In genomic region chr1:228176024-228176395, GRCh38 we compare ENCODE assay signal across 19 cellular contexts. TPM values are rescaled to one million over a fixed set of nuclear protein-coding genes. Genes with fewer than 3 reads are reported as not detected.
DNase-seq lines count a peak whose midpoint lies in the region; ATAC-seq and TF ChIP-seq lines count a peak whose summit lies in the region.
"Had no signal": no experiment of that assay in that cellular context is flagged by ENCODE, and none has a peak within 500 bp of the region (broad histone marks: within the 10 kb centered on the region; RNA-seq: fewer than 3 reads in every experiment).

No MANE protein-coding gene starts in this region.

- intact Hi-C loops in heart right ventricle (cut with DNase I), result loop anchor here in 1 of 10 donors (10.0 kb wide), 1 partner anchor 51 kb away; no protein-coding TSS in a partner anchor
- intact Hi-C loops in left ventricle myocardium superior (cut with micrococcal nuclease), result no loop called here
- intact Hi-C loops in posterior vena cava (cut with DNase I), result no loop called here

- H3K4me3 ChIP-seq in heart right ventricle (no peak overlapping the region), right atrium auricular region (no peak overlapping the region)
- H3K4me3 ChIP-seq: SJCRH30 had no signal

- peaks cover 0 to 24% (median 3%) of the 10 kb centered on the region in 9 donors for H3K36me3 ChIP-seq in heart right ventricle
- H3K36me3 ChIP-seq in right atrium auricular region, result peaks cover 18% of the 10 kb centered on the region
- H3K36me3 ChIP-seq: SJCRH30 had no signal

- H3K27ac ChIP-seq in heart right ventricle (peak overlapping the region in 6 of 10 donors; percentile 26 to 68 (median 56)), right atrium auricular region (no peak overlapping the region)
- H3K27ac ChIP-seq: SJCRH30 had no signal

- H3K27me3 ChIP-seq in heart right ventricle (no peaks in the 10 kb centered on the region), right atrium auricular region (no peaks in the 10 kb centered on the region)
- H3K27me3 ChIP-seq: SJCRH30 had no signal

- ATAC-seq in heart right ventricle (peak in 7 of 8 donors; percentile 18 to 68 (median 51)), left ventricle myocardium superior (peak; percentile 61)
- ATAC-seq: HepG2, PC-3 had no signal

- WGBS in heart right ventricle, 2 donors, result 84% methylated on average over 4 of the region's 4 CpGs

- DNase-seq in heart right ventricle (no peak), right atrium auricular region (ENCODE audit: low spot score) (no peak), left ventricle myocardium superior (no peak), posterior vena cava (ENCODE audit: low spot score) (peak; percentile 55), NCI-H748 treated with DMSO at 0.1 percent for 48 hours (lab: John Stamatoyannopoulos, UW) (no peak), NOMO-1 treated with dmso at 0.1 percent for 144 hours (lab: John Stamatoyannopoulos, UW; ENCODE audit: unreplicated experiment) (no peak), A172 (ENCODE audit: low spot score) (no peak)
- DNase-seq: ACHN, DMS79, KG1, MV-4-11, NCI-H187 treated with DMSO at 0.1 percent for 48 hours, NCI-H226, NCI-H524, PC-3, RPMI8226, SJCRH30 had no signal

- H3K4me1 ChIP-seq in heart right ventricle (peaks cover 0 to 26% (median 9%) of the 10 kb centered on the region in 9 donors), right atrium auricular region (peaks cover 0 to 3% of the 10 kb centered on the region in 2 donors)
- H3K4me1 ChIP-seq: SJCRH30 had no signal

- no peak for TF ChIP-seq CTCF in heart right ventricle (IDR thresholded peaks at IDR 0.05)
- no peak for TF ChIP-seq CTCF in right atrium auricular region (IDR thresholded peaks at IDR 0.05)

- no peaks in the 10 kb centered on the region for H3K9me3 ChIP-seq in heart right ventricle
- no peaks in the 10 kb centered on the region for H3K9me3 ChIP-seq in right atrium auricular region
- H3K9me3 ChIP-seq: SJCRH30 had no signal

RNA-seq across cellular contexts. Expression of gene IBA57, which starts 10.4 kb away (rescaled TPM):
- total RNA-seq in heart right ventricle (10 to 100 TPM in 9 of 10 donors, 1 to 10 TPM in 1; 9.3 to 20.3 (median 17.2) TPM), right atrium auricular region (1 to 10 TPM; 6.7 to 7.1 TPM), left ventricle myocardium superior (11.2 TPM), posterior vena cava (1 to 10 TPM; 7.4 to 7.8 TPM)
- 1 to 10 TPM; 2.8 to 6.7 TPM for polyA plus RNA-seq in heart right ventricle
- total RNA-seq in A172 (2014; rRNA removed; shearing (Covaris generic)), result 7.4 and 8.5 TPM in 2 replicates

RNA-seq across cellular contexts. Expression of gene GJC2, which starts 26.3 kb away (rescaled TPM):
- total RNA-seq in heart right ventricle (1 to 10 TPM in 7 of 10 donors, under 1 TPM in 3; 0.61 to 1.5 (median 1.2) TPM), right atrium auricular region (1 to 10 TPM in 1 of 2 donors, under 1 TPM in 1; 0.93 to 2.3 TPM), left ventricle myocardium superior (1.7 TPM), posterior vena cava (1 to 10 TPM; 6.9 to 8.2 TPM)
- polyA plus RNA-seq in heart right ventricle, result 1 to 10 TPM; 1.0 to 1.4 TPM
- 6.6 and 16.8 TPM in 2 replicates for total RNA-seq in A172 (2014; rRNA removed; shearing (Covaris generic))
- polyA plus RNA-seq: CD14-positive monocyte had no signal

RNA-seq across cellular contexts. Expression of gene OBSCN, which starts 31.8 kb away (rescaled TPM):
- total RNA-seq in heart right ventricle (100 to 1,000 TPM; 285 to 541 (median 407) TPM), right atrium auricular region (100 to 1,000 TPM; 159 to 317 TPM), left ventricle myocardium superior (316 TPM), posterior vena cava (1 to 10 TPM; 3.5 to 6.3 TPM)
- polyA plus RNA-seq in heart right ventricle, result 100 to 1,000 TPM; 176 to 639 TPM
- total RNA-seq in A172 (2014; rRNA removed; shearing (Covaris generic)), result 9.9 and 11.5 TPM in 2 replicates

RNA-seq across cellular contexts. Expression of gene GUK1, which starts 35.9 kb away (rescaled TPM):
- total RNA-seq in heart right ventricle (100 to 1,000 TPM; 121 to 207 (median 159) TPM), right atrium auricular region (100 to 1,000 TPM; 179 to 277 TPM), left ventricle myocardium superior (175 TPM), posterior vena cava (100 to 1,000 TPM; 220 to 234 TPM)
- polyA plus RNA-seq in heart right ventricle, result 100 to 1,000 TPM; 275 to 474 TPM
- 407 and 501 TPM in 2 replicates for total RNA-seq in A172 (2014; rRNA removed; shearing (Covaris generic))

Comparison
In these comparisons a context has a peak if more than half of its experiments do, and no peak if none do; other contexts are left out.
1. H3K27ac ChIP-seq: peak in heart right ventricle (6 of 10); none in right atrium auricular region (0 of 2).
2. RNA of gene OBSCN, which starts 31.8 kb away (total RNA-seq): 285 to 541 TPM in heart right ventricle, 159 to 317 TPM in right atrium auricular region and 316 TPM in left ventricle myocardium superior (single experiment); 9.9 to 11.5 TPM in A172 and 3.5 to 6.3 TPM in posterior vena cava; every median in the first group is over 10 times any median in the second.